Comparison of ENCODE assay signal across 12 cellular contexts in the genomic region with DNA sequence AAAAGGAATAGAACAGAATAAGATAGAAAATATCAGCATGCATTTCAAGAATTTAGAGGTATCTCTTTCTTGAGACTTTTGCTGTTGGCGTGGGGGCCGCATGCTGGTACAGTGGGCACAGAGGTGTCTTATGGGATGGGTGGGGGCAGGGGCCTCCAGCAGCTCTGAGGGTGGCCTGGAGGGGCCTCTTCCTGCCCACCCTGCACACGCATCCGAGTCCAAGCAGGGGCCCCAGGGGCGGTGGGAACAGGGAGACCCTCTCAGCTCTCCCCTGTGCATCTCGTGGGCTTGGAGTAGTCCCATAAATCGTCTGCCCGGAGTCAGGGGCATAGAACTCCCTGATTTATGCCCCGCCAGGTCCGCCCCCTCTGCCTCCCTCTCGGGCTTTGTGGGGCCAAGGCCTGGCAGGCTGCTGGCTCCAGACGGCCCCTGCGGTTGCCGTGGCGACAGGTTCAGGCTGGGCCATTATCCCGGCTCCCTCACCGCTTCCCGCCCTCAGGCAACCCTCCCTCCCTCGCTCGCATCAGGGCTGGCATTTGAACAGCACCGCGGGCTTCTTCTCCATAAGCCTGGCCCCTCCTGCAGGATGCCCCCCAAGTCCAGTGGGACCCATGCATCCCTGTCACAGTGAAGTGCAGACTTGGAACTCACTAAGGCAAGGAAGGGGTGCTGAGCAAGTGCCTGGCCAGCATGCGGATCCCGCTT.
DNase-seq lines count a peak whose midpoint lies in the region; ATAC-seq, FAIRE-seq and TF ChIP-seq lines count a peak whose summit lies in the region.
"Had no signal": no experiment of that assay in that cellular context is flagged by ENCODE, and none has a peak within 500 bp of the region (broad histone marks: within the 10 kb centered on the region; RNA-seq: fewer than 3 reads in every experiment).

No MANE protein-coding gene starts in this region.

- TF ChIP-seq CTCF in D721Med (IDR thresholded peaks at IDR 0.05; ENCODE audit: insufficient read depth, missing control alignments) (no peak), kidney (IDR thresholded peaks at IDR 0.05; ENCODE audit: borderline replicate concordance, extremely low read depth, insufficient read depth) (no peak)

- no peak overlapping the region for H3K9ac ChIP-seq in kidney (ENCODE audit: low read length in 2 of 2)

- H3K4me3 ChIP-seq in kidney (ENCODE audit: low read length in 2 of 2), result no peak overlapping the region
- H3K4me3 ChIP-seq: coronary artery, lower lobe of right lung, prostate gland had no signal

- no peak for FAIRE-seq in D721Med (lab: Jason Lieb, UNC)
- FAIRE-seq in kidney (lab: Jason Lieb, UNC), result no peak

- H3K36me3 ChIP-seq in kidney (ENCODE audit: control insufficient read depth in 1 of 2, insufficient read depth in 2 of 2, low read length in 2 of 2), result no peaks in the 10 kb centered on the region
- H3K36me3 ChIP-seq: lower lobe of right lung, prostate gland had no signal

- intact Hi-C loops in kidney (cut with DNase I), result no loop called here
- intact Hi-C loops in left ventricle myocardium superior (cut with micrococcal nuclease), result no loop called here

- ATAC-seq in HG03342 (IDR thresholded peaks at IDR 0.05; ENCODE audit: unreplicated experiment) (no peak), left ventricle myocardium superior (no peak)
- ATAC-seq in stimulated activated naive CD8-positive, alpha-beta T cell treated with anti-CD3 and anti-CD28 coated beads, Interleukin-15, Interleukin-2, amounts not matched to agents 100 U/mL and 50 U/mL, for 24 hours, result no peak
- ATAC-seq: activated CD8-positive, alpha-beta T cell treated with anti-CD3 and anti-CD28 coated beads for 36 hours; lower lobe of right lung had no signal

- no peaks in the 10 kb centered on the region for H3K4me1 ChIP-seq in kidney (ENCODE audit: control insufficient read depth in 1 of 2, insufficient read depth in 1 of 2, low read depth in 1 of 2, low read length in 2 of 2)
- H3K4me1 ChIP-seq: lower lobe of right lung, prostate gland had no signal

- no peaks in the 10 kb centered on the region for H3K9me3 ChIP-seq in kidney (ENCODE audit: control insufficient read depth in 1 of 2, low read length in 2 of 2)
- H3K9me3 ChIP-seq: lower lobe of right lung, prostate gland had no signal

- no peak overlapping the region for H3K27ac ChIP-seq in kidney (ENCODE audit: low read depth in 2 of 2, low read length in 2 of 2)
- H3K27ac ChIP-seq: coronary artery, lower lobe of right lung, prostate gland had no signal

- peak; percentile 34 for DNase-seq in D721Med (ENCODE audit: insufficient read length, low spot score)
- peak; percentile 55 for DNase-seq in NCI-H128 (lab: John Stamatoyannopoulos, UW; ENCODE audit: unreplicated experiment)
- DNase-seq in NCI-H82 treated with DMSO at 0.1 percent for 48 hours (lab: John Stamatoyannopoulos, UW; ENCODE audit: unreplicated experiment), result peak; percentile 40
- DNase-seq in kidney, result peak; percentile 55
- DNase-seq in stimulated activated naive CD8-positive, alpha-beta T cell treated with anti-CD3 and anti-CD28 coated beads, Interleukin-15, Interleukin-2, amounts not matched to agents 100 U/mL and 50 U/mL, for 24 hours, result no peak
- no peak for DNase-seq in stimulated activated naive CD4-positive, alpha-beta T cell (lab: John Stamatoyannopoulos, UW)
- no peak for DNase-seq in left ventricle myocardium superior
- DNase-seq: activated CD8-positive, alpha-beta T cell treated with anti-CD3 and anti-CD28 coated beads for 36 hours; lower lobe of right lung had no signal

Comparison
In these comparisons a context has a peak if more than half of its experiments do, and no peak if none do; other contexts are left out.
1. DNase-seq: peak in D721Med (single experiment), NCI-H128 (single experiment), NCI-H82 treated with DMSO at 0.1 percent for 48 hours (single experiment) and kidney (single experiment); none in stimulated activated naive CD8-positive, alpha-beta T cell treated with anti-CD3 and anti-CD28 coated beads, Interleukin-15, Interleukin-2, amounts not matched to agents 100 U/mL and 50 U/mL, for 24 hours (single experiment), stimulated activated naive CD4-positive, alpha-beta T cell (0 of 6) and left ventricle myocardium superior (single experiment).